Comparison of ENCODE assay signal across 11 cellular contexts in genomic region chr19:10764340-10764894, GRCh38. TPM values are rescaled to one million over a fixed set of nuclear protein-coding genes. Genes with fewer than 3 reads are reported as not detected.
DNase-seq lines count a peak whose midpoint lies in the region; ATAC-seq and TF ChIP-seq lines count a peak whose summit lies in the region.
"Had no signal": no experiment of that assay in that cellular context is flagged by ENCODE, and none has a peak within 500 bp of the region (broad histone marks: within the 10 kb centered on the region; RNA-seq: fewer than 3 reads in every experiment).

No MANE protein-coding gene starts in this region.

- ATAC-seq in heart right ventricle (no peak), Right ventricle myocardium inferior (no peak), GM19023 (IDR thresholded peaks at IDR 0.05; ENCODE audit: unreplicated experiment) (no peak), aorta (ENCODE audit: low FRiP score) (no peak)

- peak overlapping the region in 9 of 10 donors; percentile 19 to 95 (median 76) for H3K27ac ChIP-seq in heart right ventricle
- H3K27ac ChIP-seq in liver (ENCODE audit: low read depth in 1 of 2, low read length in 2 of 2): peak overlapping the region; percentile 27 to 58
- H3K27ac ChIP-seq in testis: peak overlapping the region; percentile 51 to 55
- no peak overlapping the region for H3K27ac ChIP-seq in aorta (ENCODE audit: low read depth in 1 of 2, low read length in 2 of 2)
- H3K27ac ChIP-seq: HL-60 had no signal

- H3K9me3 Mint-ChIP-seq in activated T-helper 1 cell treated with anti-CD3 and anti-CD28 coated beads, Interleukin-12 subunit alpha, Interleukin-12 subunit beta, Interleukin-2, Interleukin-4 antibody, amounts not matched to agents 30 ng/mL and 10 ng/mL and 1 ng/mL, durations not matched to agents 14 hours and 24 hours and 36 hours: no peaks in the 10 kb centered on the region

- H3K27me3 ChIP-seq in heart right ventricle: no peaks in the 10 kb centered on the region
- no peaks in the 10 kb centered on the region for H3K27me3 ChIP-seq in liver (ENCODE audit: control insufficient read depth in 4 of 4, insufficient read depth in 4 of 4, low read length in 3 of 4)
- no peaks in the 10 kb centered on the region for H3K27me3 ChIP-seq in testis
- H3K27me3 ChIP-seq in aorta (ENCODE audit: control insufficient read depth in 1 of 2, insufficient read depth in 2 of 2, low read length in 1 of 2): no peaks in the 10 kb centered on the region

- peaks cover 0 to 37% (median 10%) of the 10 kb centered on the region in 9 donors for H3K36me3 ChIP-seq in heart right ventricle
- peaks cover 0 to 8% (median 5%) of the 10 kb centered on the region in 4 donors for H3K36me3 ChIP-seq in liver (ENCODE audit: control insufficient read depth in 4 of 4, insufficient read depth in 3 of 4, low read depth in 1 of 4, low read length in 3 of 4)
- no peaks in the 10 kb centered on the region for H3K36me3 ChIP-seq in testis (ENCODE audit: low read depth, missing control alignments)
- no peaks in the 10 kb centered on the region for H3K36me3 ChIP-seq in aorta (ENCODE audit: control insufficient read depth in 1 of 2, insufficient read depth in 2 of 2, low read length in 1 of 2)

- H3K27ac Mint-ChIP-seq in activated T-helper 1 cell treated with anti-CD3 and anti-CD28 coated beads, Interleukin-12 subunit alpha, Interleukin-12 subunit beta, Interleukin-2, Interleukin-4 antibody, amounts not matched to agents 30 ng/mL and 10 ng/mL and 1 ng/mL, durations not matched to agents 14 hours and 24 hours and 36 hours: peak overlapping the region; percentile 93

- H3K4me3 ChIP-seq in heart right ventricle (no peak overlapping the region), liver (ENCODE audit: low read depth in 1 of 3, low read length in 3 of 3) (no peak overlapping the region), testis (no peak overlapping the region), aorta (ENCODE audit: low read length in 2 of 2) (no peak overlapping the region)

- no peak overlapping the region for H3K9ac ChIP-seq in liver (ENCODE audit: low read depth in 1 of 2, low read length in 2 of 2)

- H3K4me1 ChIP-seq in heart right ventricle (peaks cover 55 to 100% (median 100%) of the 10 kb centered on the region in 9 donors), liver (ENCODE audit: control insufficient read depth in 4 of 4, insufficient read depth in 4 of 4, low read length in 3 of 4) (peaks cover 38 to 59% (median 55%) of the 10 kb centered on the region in 4 donors), testis (peaks cover 62% of the 10 kb centered on the region), aorta (ENCODE audit: control insufficient read depth in 1 of 2, insufficient read depth in 2 of 2, low read length in 2 of 2) (no peaks in the 10 kb centered on the region)

- no peaks in the 10 kb centered on the region for H3K27me3 Mint-ChIP-seq in activated T-helper 1 cell treated with anti-CD3 and anti-CD28 coated beads, Interleukin-12 subunit alpha, Interleukin-12 subunit beta, Interleukin-2, Interleukin-4 antibody, amounts not matched to agents 30 ng/mL and 10 ng/mL and 1 ng/mL, durations not matched to agents 14 hours and 24 hours and 36 hours (ENCODE audit: insufficient read depth)

- H3K9me3 ChIP-seq in heart right ventricle (no peaks in the 10 kb centered on the region), liver (ENCODE audit: control insufficient read depth in 4 of 4, low read length in 3 of 4) (no peaks in the 10 kb centered on the region), testis (no peaks in the 10 kb centered on the region), aorta (ENCODE audit: control insufficient read depth, low read length) (no peaks in the 10 kb centered on the region)

- DNase-seq in heart right ventricle (no peak), Right ventricle myocardium inferior (ENCODE audit: missing footprints) (no peak), testis (no peak), retina (no peak), aorta (no peak)
- no peak for DNase-seq in activated T-helper 1 cell treated with anti-CD3 and anti-CD28 coated beads, Interleukin-12 subunit alpha, Interleukin-12 subunit beta, Interleukin-2, Interleukin-4 antibody, amounts not matched to agents 30 ng/mL and 10 ng/mL and 1 ng/mL, durations not matched to agents 14 hours and 24 hours and 36 hours (ENCODE audit: low spot score)
- DNase-seq: mammary epithelial cell, NCI-H1105 had no signal

- intact Hi-C loops in heart right ventricle (cut with DNase I) (loop anchor here in 1 of 10 donors (10.0 kb wide), 1 partner anchor 100 kb away; no protein-coding TSS in a partner anchor), Right ventricle myocardium inferior (cut with DNase I) (no loop called here), testis (cut with DNase I; ENCODE audit: low total_unique reads) (no loop called here), aorta (cut with DNase I) (no loop called here)
- intact Hi-C loops in activated T-helper 1 cell treated with anti-CD3 and anti-CD28 coated beads, Interleukin-12 subunit alpha, Interleukin-12 subunit beta, Interleukin-2, Interleukin-4 antibody, amounts not matched to agents 30 ng/mL and 10 ng/mL and 1 ng/mL, durations not matched to agents 14 hours and 24 hours and 36 hours (cut with micrococcal nuclease): no loop called here

- TF ChIP-seq CTCF in heart right ventricle (IDR thresholded peaks at IDR 0.05): no peak
- TF ChIP-seq CTCF in liver (IDR thresholded peaks at IDR 0.05; ENCODE audit: low read depth, low read length, missing input control): no peak
- no peak for TF ChIP-seq CTCF in testis (IDR thresholded peaks at IDR 0.05)

- H3K4me3 Mint-ChIP-seq in activated T-helper 1 cell treated with anti-CD3 and anti-CD28 coated beads, Interleukin-12 subunit alpha, Interleukin-12 subunit beta, Interleukin-2, Interleukin-4 antibody, amounts not matched to agents 30 ng/mL and 10 ng/mL and 1 ng/mL, durations not matched to agents 14 hours and 24 hours and 36 hours: no peak overlapping the region

- TF ChIP-seq POLR2A in testis (IDR thresholded peaks at IDR 0.05): no peak

- TF ChIP-seq RAD21 in liver (IDR thresholded peaks at IDR 0.05): peak in 1 of 2 donors; percentile 44

- H3K4me1 Mint-ChIP-seq in activated T-helper 1 cell treated with anti-CD3 and anti-CD28 coated beads, Interleukin-12 subunit alpha, Interleukin-12 subunit beta, Interleukin-2, Interleukin-4 antibody, amounts not matched to agents 30 ng/mL and 10 ng/mL and 1 ng/mL, durations not matched to agents 14 hours and 24 hours and 36 hours (ENCODE audit: low read depth): peaks cover 79% of the 10 kb centered on the region

- 72 to 73% methylated on average over 9 of the region's 9 CpGs for WGBS in heart right ventricle, 2 donors
- 49% methylated on average over 9 of the region's 9 CpGs for WGBS in liver
- 43 to 61% methylated on average over 6 to 9 of the region's 9 CpGs for WGBS in testis, 2 donors
- 83 to 87% methylated on average over 9 of the region's 9 CpGs for WGBS in aorta, 2 donors

- H3K36me3 Mint-ChIP-seq in activated T-helper 1 cell treated with anti-CD3 and anti-CD28 coated beads, Interleukin-12 subunit alpha, Interleukin-12 subunit beta, Interleukin-2, Interleukin-4 antibody, amounts not matched to agents 30 ng/mL and 10 ng/mL and 1 ng/mL, durations not matched to agents 14 hours and 24 hours and 36 hours (ENCODE audit: low read depth): peaks cover 26% of the 10 kb centered on the region

TF ChIP-seq in liver, 16 proteins besides CTCF, POLR2A, EP300 and RAD21 (continues in another document):
- TF ChIP-seq HNF4G (IDR thresholded peaks at IDR 0.05) (peak; percentile 45), FOXA1 (IDR thresholded peaks at IDR 0.05) (peak; percentile 26), RXRA (IDR thresholded peaks at IDR 0.05) (peak; percentile 94 to 95), EGR1 (IDR thresholded peaks at IDR 0.05; ENCODE audit: low read depth in 2 of 2) (peak; percentile 34 to 61), TAF1 (conservative IDR thresholded peaks at IDR 0.05) (no peak), MAX (IDR thresholded peaks at IDR 0.05) (peak; percentile 61), YY1 (IDR thresholded peaks at IDR 0.05) (peak; percentile 59), REST (IDR thresholded peaks at IDR 0.05) (no peak), SP1 (IDR thresholded peaks at IDR 0.05) (peak; percentile 78)

RNA-seq across cellular contexts. Expression of gene DNM2, which starts 46.5 kb away (rescaled TPM):
- total RNA-seq in heart right ventricle (100 to 1,000 TPM; 118 to 206 (median 135) TPM), Right ventricle myocardium inferior (177 TPM), liver (10 to 100 TPM; 79.5 to 95.1 TPM), testis (100 to 1,000 TPM; 226 to 274 TPM), aorta (100 to 1,000 TPM; 118 to 160 TPM)
- polyA plus RNA-seq in heart right ventricle (100 to 1,000 TPM in 1 of 2 donors, 10 to 100 TPM in 1; 78.9 to 110 TPM), liver (10 to 100 TPM; 23.1 to 38.6 TPM), testis (ENCODE audit: insufficient read depth, low read depth, low replicate concordance) (166 TPM), aorta (10 to 100 TPM; 51.7 to 89.7 TPM)
- total RNA-seq in activated T-helper 1 cell treated with anti-CD3 and anti-CD28 coated beads, Interleukin-12 subunit alpha, Interleukin-12 subunit beta, Interleukin-2, Interleukin-4 antibody, amounts not matched to agents 30 ng/mL and 10 ng/mL and 1 ng/mL, durations not matched to agents 14 hours and 24 hours and 36 hours: 236 and 240 TPM in 2 replicates

Comparison
In these comparisons a context has a peak if more than half of its experiments do, and no peak if none do; other contexts are left out.
1. H3K27ac ChIP-seq: peak in heart right ventricle (9 of 10), liver (2 of 2) and testis (2 of 2); none in aorta (0 of 2).